ENCODE assay signal across 34 cellular contexts in the genomic region with DNA sequence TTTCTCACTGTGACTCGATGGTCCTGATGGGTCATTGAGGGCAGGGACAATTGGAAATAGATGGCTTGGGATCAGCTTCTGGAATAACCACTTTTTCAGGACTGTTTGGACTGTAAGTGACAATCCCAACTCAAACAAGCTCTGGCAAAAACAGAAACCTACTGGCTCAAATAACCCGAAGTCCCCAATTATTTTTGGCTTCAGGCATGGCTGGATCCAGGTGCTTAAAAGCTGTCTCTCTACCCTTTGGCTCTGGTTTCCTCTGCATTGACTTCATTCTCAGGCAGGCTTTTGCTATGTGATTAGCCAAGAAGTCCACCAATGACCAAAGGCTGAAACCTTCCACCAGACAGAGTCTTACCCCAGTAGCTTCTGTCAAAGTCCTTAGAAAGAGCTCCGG.
"Had no signal": no experiment of that assay in that cellular context is flagged by ENCODE, and none has a peak within 500 bp of the region (broad histone marks: within the 10 kb centered on the region; RNA-seq: fewer than 3 reads in every experiment).

No MANE protein-coding gene starts in this region.

- H3K36me3 ChIP-seq: MG63 had no signal

- H3K27me3 ChIP-seq: MG63 had no signal

- H3K4me3 ChIP-seq: MG63 had no signal

- H3K9ac ChIP-seq: KMS-11 had no signal

- DNase-seq: Karpas-422, Kasumi-1, MG63, MM.1S, MV-4-11, NCI-H1048, NCI-H1092, NCI-H1092 treated with DMSO at 0.1 percent for 48 hours, NCI-H1105, NCI-H1105 treated with DMSO at 0.1 percent for 48 hours, NCI-H1417, NCI-H1417 treated with DMSO at 0.1 percent for 48 hours, NCI-H1436, NCI-H1436 treated with DMSO at 0.1 percent for 48 hours, NCI-H146, NCI-H1694, NCI-H1694 treated with DMSO at 0.1 percent for 48 hours, NCI-H187, NCI-H187 treated with DMSO at 0.1 percent for 48 hours, NCI-H1930, NCI-H2029, NCI-H2029 treated with DMSO at 0.1 percent for 48 hours, NCI-H2081, NCI-H2081 treated with DMSO at 0.1 percent for 48 hours, NCI-H2107, NCI-H2171, NCI-H2171 treated with DMSO at 0.1 percent for 48 hours, NCI-H2227 treated with DMSO at 0.1 percent for 48 hours, NCI-H226, NCI-H345, NCI-H446, NCI-H446 treated with DMSO at 0.1 percent for 48 hours, NCI-H510A had no signal

- H3K9me3 ChIP-seq: MG63 had no signal

- H3K4me2 ChIP-seq: KMS-11 had no signal

- H3K27ac ChIP-seq: KMS-11 had no signal
